In the genomic region with DNA sequence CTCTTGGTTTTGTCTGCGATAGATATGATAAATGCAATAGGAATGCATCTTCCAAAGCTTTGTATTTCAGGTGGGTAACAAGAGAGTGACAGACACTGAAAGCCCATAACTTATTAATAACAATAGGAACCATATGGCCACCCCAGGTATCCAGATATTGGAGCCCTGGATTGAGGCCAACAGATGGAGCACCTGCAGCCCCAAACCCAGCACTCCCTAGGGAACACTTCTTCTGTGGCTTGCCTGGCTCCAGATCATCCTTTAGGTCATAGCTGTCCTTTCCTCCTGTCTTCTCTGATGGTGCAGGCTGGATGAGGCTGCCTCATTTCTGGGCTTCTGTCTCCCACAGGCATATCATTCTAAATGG, we compare ENCODE assay signal across 30 cellular contexts. TPM values are rescaled to one million over a fixed set of nuclear protein-coding genes. Genes with fewer than 3 reads are reported as not detected.
A peak's percentile ranks its signal among the peaks of the same experiment; 100 is the strongest.
DNase-seq lines count a peak whose midpoint lies in the region; ATAC-seq and TF ChIP-seq lines count a peak whose summit lies in the region.
"Had no signal": no experiment of that assay in that cellular context is flagged by ENCODE, and none has a peak within 500 bp of the region (broad histone marks: within the 10 kb centered on the region; RNA-seq: fewer than 3 reads in every experiment).

No MANE protein-coding gene starts in this region.

- H3K4me3 ChIP-seq in testis: no peak overlapping the region
- H3K4me3 ChIP-seq: lung, tibial nerve had no signal

- ATAC-seq in activated naive CD8-positive, alpha-beta T cell treated with anti-CD3 and anti-CD28 coated beads, Interleukin-2, amount 50 U/mL, for 24 hours: no peak
- ATAC-seq in central memory CD8-positive, alpha-beta T cell (replicated peaks; ENCODE audit: extremely low read depth, poor library complexity, severe bottlenecking): no peak
- ATAC-seq in HG03460 (IDR thresholded peaks at IDR 0.05; ENCODE audit: unreplicated experiment): no peak
- ATAC-seq: HCT116, sciatic nerve had no signal

- no peaks in the 10 kb centered on the region for H3K36me3 Mint-ChIP-seq in activated naive CD8-positive, alpha-beta T cell treated with anti-CD3 and anti-CD28 coated beads, Interleukin-2, amount 50 U/mL, for 24 hours (ENCODE audit: low read depth)
- H3K36me3 Mint-ChIP-seq in activated naive CD8-positive, alpha-beta T cell treated with anti-CD3 and anti-CD28 coated beads for 36 hours: no peaks in the 10 kb centered on the region
- H3K36me3 Mint-ChIP-seq in central memory CD8-positive, alpha-beta T cell (ENCODE audit: insufficient read depth): peaks cover 2% of the 10 kb centered on the region
- H3K36me3 Mint-ChIP-seq: activated naive CD4-positive, alpha-beta T cell treated with anti-CD3 and anti-CD28 coated beads, Interleukin-2, amount 50 U/mL, for 24 hours; CD14-positive monocyte had no signal

- H3K27ac ChIP-seq in testis: no peak overlapping the region
- H3K27ac ChIP-seq: tibial nerve had no signal

- no peak for TF ChIP-seq POLR2A in testis (IDR thresholded peaks at IDR 0.05)

- no peaks in the 10 kb centered on the region for H3K36me3 ChIP-seq in testis (ENCODE audit: low read depth, missing control alignments)
- H3K36me3 ChIP-seq: tibial nerve had no signal

- H3K4me1 ChIP-seq in testis: no peaks in the 10 kb centered on the region
- H3K4me1 ChIP-seq: tibial nerve had no signal

- no peaks in the 10 kb centered on the region for H3K27me3 Mint-ChIP-seq in activated naive CD8-positive, alpha-beta T cell treated with anti-CD3 and anti-CD28 coated beads, Interleukin-2, amount 50 U/mL, for 24 hours
- H3K27me3 Mint-ChIP-seq in activated naive CD8-positive, alpha-beta T cell treated with anti-CD3 and anti-CD28 coated beads for 36 hours: no peaks in the 10 kb centered on the region
- H3K27me3 Mint-ChIP-seq in central memory CD8-positive, alpha-beta T cell: peaks cover 14% of the 10 kb centered on the region
- H3K27me3 Mint-ChIP-seq: activated naive CD4-positive, alpha-beta T cell treated with anti-CD3 and anti-CD28 coated beads, Interleukin-2, amount 50 U/mL, for 24 hours had no signal

- 100% methylated on average over 1 of the region's 1 CpG for WGBS in testis, 2 donors

- H3K4me1 Mint-ChIP-seq in activated naive CD8-positive, alpha-beta T cell treated with anti-CD3 and anti-CD28 coated beads, Interleukin-2, amount 50 U/mL, for 24 hours: peaks cover 59% of the 10 kb centered on the region
- peaks cover 10% of the 10 kb centered on the region for H3K4me1 Mint-ChIP-seq in activated naive CD8-positive, alpha-beta T cell treated with anti-CD3 and anti-CD28 coated beads for 36 hours
- peaks cover 50% of the 10 kb centered on the region for H3K4me1 Mint-ChIP-seq in central memory CD8-positive, alpha-beta T cell
- H3K4me1 Mint-ChIP-seq: neural crest cell had no signal

- no peaks in the 10 kb centered on the region for H3K9me3 ChIP-seq in testis
- H3K9me3 ChIP-seq: tibial nerve had no signal

- peak; percentile 0 for DNase-seq in activated naive CD8-positive, alpha-beta T cell treated with anti-CD3 and anti-CD28 coated beads, Interleukin-2, amount 50 U/mL, for 24 hours
- no peak for DNase-seq in activated naive CD8-positive, alpha-beta T cell treated with anti-CD3 and anti-CD28 coated beads for 36 hours
- peak; percentile 39 for DNase-seq in NCI-H2107 treated with DMSO at 0.1 percent for 48 hours (lab: John Stamatoyannopoulos, UW; ENCODE audit: unreplicated experiment)
- peak in 1 of 2 donors; percentile 11 for DNase-seq in central memory CD8-positive, alpha-beta T cell (ENCODE audit: low spot score in 2 of 2)
- peak; percentile 5 for DNase-seq in testis
- no peak for DNase-seq in GM03348 (ENCODE audit: low spot score)
- no peak for DNase-seq in dedifferentiated amniotic fluid mesenchymal stem cell (ENCODE audit: extremely low spot score)
- DNase-seq: dermis blood vessel endothelial cell; DMS 273 treated with DMSO at 0.1 percent for 48 hours; NCI-H1417 treated with DMSO at 0.1 percent for 48 hours; NK-92 treated with Interleukin-12 subunit alpha and Interleukin-12 subunit beta, amount 100 ng/mL, for 24 hours; SHP77 had no signal

- no peaks in the 10 kb centered on the region for H3K27me3 ChIP-seq in testis
- H3K27me3 ChIP-seq: tibial nerve had no signal

- H3K9me3 Mint-ChIP-seq in activated naive CD8-positive, alpha-beta T cell treated with anti-CD3 and anti-CD28 coated beads, Interleukin-2, amount 50 U/mL, for 24 hours: no peaks in the 10 kb centered on the region
- H3K9me3 Mint-ChIP-seq in activated naive CD8-positive, alpha-beta T cell treated with anti-CD3 and anti-CD28 coated beads for 36 hours: peaks cover 1% of the 10 kb centered on the region
- H3K9me3 Mint-ChIP-seq in central memory CD8-positive, alpha-beta T cell: no peaks in the 10 kb centered on the region
- H3K9me3 Mint-ChIP-seq: activated CD4-positive, alpha-beta memory T cell treated with anti-CD3 and anti-CD28 coated beads, Interleukin-2, amount 10 ng/mL, durations not matched to agents 7 days and 5 days; activated naive CD4-positive, alpha-beta T cell treated with anti-CD3 and anti-CD28 coated beads, Interleukin-2, amount 50 U/mL, for 24 hours; activated T-cell treated with anti-CD3 and anti-CD28 coated beads, Interleukin-2, amount 50 U/mL, for 4 hours; CD14-positive monocyte; neural crest cell; stimulated activated naive CD8-positive, alpha-beta T cell treated with anti-CD3 and anti-CD28 coated beads, Interleukin-15, amount 100 ng/mL, for 72 hours had no signal

- H3K4me3 Mint-ChIP-seq in activated naive CD8-positive, alpha-beta T cell treated with anti-CD3 and anti-CD28 coated beads, Interleukin-2, amount 50 U/mL, for 24 hours: no peak overlapping the region
- H3K4me3 Mint-ChIP-seq in activated naive CD8-positive, alpha-beta T cell treated with anti-CD3 and anti-CD28 coated beads for 36 hours: no peak overlapping the region
- H3K4me3 Mint-ChIP-seq in central memory CD8-positive, alpha-beta T cell: no peak overlapping the region
- H3K4me3 Mint-ChIP-seq: activated CD4-positive, alpha-beta memory T cell treated with anti-CD3 and anti-CD28 coated beads, Interleukin-2, amount 10 ng/mL, durations not matched to agents 7 days and 5 days; activated naive CD4-positive, alpha-beta T cell treated with anti-CD3 and anti-CD28 coated beads, Interleukin-2, amount 50 U/mL, for 24 hours; activated T-cell treated with anti-CD3 and anti-CD28 coated beads, Interleukin-2, amount 50 U/mL, for 4 hours; neural crest cell; stimulated activated naive CD8-positive, alpha-beta T cell treated with anti-CD3 and anti-CD28 coated beads, Interleukin-15, amount 100 ng/mL, for 72 hours had no signal

- no peak for TF ChIP-seq CTCF in testis (IDR thresholded peaks at IDR 0.05)

- peak overlapping the region; percentile 87 for H3K27ac Mint-ChIP-seq in activated naive CD8-positive, alpha-beta T cell treated with anti-CD3 and anti-CD28 coated beads, Interleukin-2, amount 50 U/mL, for 24 hours
- H3K27ac Mint-ChIP-seq in activated naive CD8-positive, alpha-beta T cell treated with anti-CD3 and anti-CD28 coated beads for 36 hours: no peak overlapping the region
- H3K27ac Mint-ChIP-seq in central memory CD8-positive, alpha-beta T cell (ENCODE audit: low read depth): peak overlapping the region; percentile 71
- H3K27ac Mint-ChIP-seq: activated naive CD4-positive, alpha-beta T cell treated with anti-CD3 and anti-CD28 coated beads, Interleukin-2, amount 50 U/mL, for 24 hours; stimulated activated naive CD8-positive, alpha-beta T cell treated with anti-CD3 and anti-CD28 coated beads, Interleukin-15, amount 100 ng/mL, for 72 hours had no signal

- intact Hi-C loops in testis (cut with DNase I; ENCODE audit: low total_unique reads): no loop called here

RNA-seq across cellular contexts. Expression of a gene that starts 5.0 kb away (rescaled TPM):
- under 1 TPM; 0.20 to 0.49 TPM for total RNA-seq in activated naive CD8-positive, alpha-beta T cell treated with anti-CD3 and anti-CD28 coated beads for 36 hours
- under 1 TPM in 1 of 2 donors, not detected in 1; 0.39 TPM for total RNA-seq in testis
- polyA plus RNA-seq in testis (ENCODE audit: insufficient read depth, low read depth, low replicate concordance): not detected
- total RNA-seq: aorta, cardiac septum, dermis blood vessel endothelial cell, endothelial cell of umbilical vein, kidney, lung, M059J, mucosa of gallbladder, neural crest cell, posterior vena cava, sciatic nerve, tibial nerve had no signal
- polyA plus RNA-seq: aorta, CD14-positive monocyte, endothelial cell of umbilical vein, lung had no signal

RNA-seq across cellular contexts. Expression of a gene that starts 18.2 kb away (rescaled TPM):
- 100 to 1,000 TPM; 103 to 107 TPM for total RNA-seq in activated naive CD8-positive, alpha-beta T cell treated with anti-CD3 and anti-CD28 coated beads for 36 hours
- not detected for total RNA-seq in testis
- not detected for polyA plus RNA-seq in testis (ENCODE audit: insufficient read depth, low read depth, low replicate concordance)
- total RNA-seq: cardiac septum, endothelial cell of umbilical vein, kidney, mucosa of gallbladder, neural crest cell, posterior vena cava, sciatic nerve, tibial nerve had no signal
- polyA plus RNA-seq: aorta, CD14-positive monocyte, endothelial cell of umbilical vein had no signal

RNA-seq across cellular contexts. Expression of a gene that starts 44.0 kb away (rescaled TPM):
- 1 to 10 TPM; 4.6 to 5.8 TPM for total RNA-seq in activated naive CD8-positive, alpha-beta T cell treated with anti-CD3 and anti-CD28 coated beads for 36 hours
- 10 to 100 TPM; 38.5 to 44.9 TPM for total RNA-seq in testis
- polyA plus RNA-seq in testis (ENCODE audit: insufficient read depth, low read depth, low replicate concordance): 98.7 TPM
- total RNA-seq: endothelial cell of umbilical vein, M059J had no signal
- polyA plus RNA-seq: endothelial cell of umbilical vein had no signal

Comparison
In these comparisons a context has a peak if more than half of its experiments do, and no peak if none do; other contexts are left out.
1. DNase-seq: peak in activated naive CD8-positive, alpha-beta T cell treated with anti-CD3 and anti-CD28 coated beads, Interleukin-2, amount 50 U/mL, for 24 hours (single experiment), NCI-H2107 treated with DMSO at 0.1 percent for 48 hours (single experiment) and testis (single experiment); none in activated naive CD8-positive, alpha-beta T cell treated with anti-CD3 and anti-CD28 coated beads for 36 hours (single experiment), GM03348 (single experiment) and dedifferentiated amniotic fluid mesenchymal stem cell (single experiment).
2. RNA of a gene that starts 18.2 kb away (total RNA-seq): 103 to 107 TPM in activated naive CD8-positive, alpha-beta T cell treated with anti-CD3 and anti-CD28 coated beads for 36 hours; not detected in testis; every median in the first group is over 10 times any median in the second.
3. RNA of a gene that starts 44.0 kb away (total RNA-seq): 38.5 to 44.9 TPM in testis; 4.6 to 5.8 TPM in activated naive CD8-positive, alpha-beta T cell treated with anti-CD3 and anti-CD28 coated beads for 36 hours; every median in the first group is over 4 times any median in the second.